ENCODE assay signal across 10 cellular contexts in genomic region chr2:108396845-108397244, GRCh38. TPM values are rescaled to one million over a fixed set of nuclear protein-coding genes. Genes with fewer than 3 reads are reported as not detected.
DNase-seq lines count a peak whose midpoint lies in the region; ATAC-seq and TF ChIP-seq lines count a peak whose summit lies in the region.
"Had no signal": no experiment of that assay in that cellular context is flagged by ENCODE, and none has a peak within 500 bp of the region (broad histone marks: within the 10 kb centered on the region; RNA-seq: fewer than 3 reads in every experiment).

No MANE protein-coding gene starts in this region.

- H3K36me3 ChIP-seq in breast epithelium: no peaks in the 10 kb centered on the region
- H3K36me3 ChIP-seq in adipocyte (ENCODE audit: control insufficient read depth, insufficient read depth, low read length, severe bottlenecking): no peaks in the 10 kb centered on the region

- H3K9me3 Mint-ChIP-seq in MCF 10A (ENCODE audit: unreplicated experiment) (peaks cover 5% of the 10 kb centered on the region), osteocyte (ENCODE audit: unreplicated experiment) (peaks cover 18% of the 10 kb centered on the region)

- H3K4me3 ChIP-seq in breast epithelium (no peak overlapping the region), adipocyte (ENCODE audit: low read length) (no peak overlapping the region)

- no peaks in the 10 kb centered on the region for H3K27me3 ChIP-seq in breast epithelium
- peaks cover 3% of the 10 kb centered on the region for H3K27me3 ChIP-seq in adipocyte (replicated peaks; ENCODE audit: control insufficient read depth, insufficient read depth, low read length)

- H3K27ac ChIP-seq in breast epithelium: no peak overlapping the region

- POLR2A ChIA-PET in MCF 10A (lab: Yijun Ruan, JAX): interaction anchor here (0.6 to 3.5 kb wide), 4 partner anchors 16 to 52 kb away, joined by 3 to 26 read pairs (median 4); partner anchors contain the start of gene GCC2

- no TSS peak for BruUV-seq in MCF 10A (replicated peaks; lab: Mats Ljungman, UMichigan)

- H3K4me1 Mint-ChIP-seq in MCF 10A (ENCODE audit: insufficient read depth, unreplicated experiment) (peaks cover 7% of the 10 kb centered on the region), osteocyte (ENCODE audit: unreplicated experiment) (no peaks in the 10 kb centered on the region)

- H3K36me3 Mint-ChIP-seq in MCF 10A (ENCODE audit: insufficient read depth, unreplicated experiment) (no peaks in the 10 kb centered on the region), osteocyte (ENCODE audit: unreplicated experiment) (peaks cover 12% of the 10 kb centered on the region)

- no peak for ATAC-seq in HG03159 (IDR thresholded peaks at IDR 0.05; ENCODE audit: unreplicated experiment)

- no peak for TF ChIP-seq POLR2A in breast epithelium (IDR thresholded peaks at IDR 0.05)

- no peak overlapping the region for H3K9ac ChIP-seq in adipocyte (ENCODE audit: low read length)

- H3K27me3 Mint-ChIP-seq in MCF 10A (ENCODE audit: insufficient read depth, unreplicated experiment) (no peaks in the 10 kb centered on the region), osteocyte (ENCODE audit: unreplicated experiment) (no peaks in the 10 kb centered on the region)

- no peak overlapping the region for H3K4me3 Mint-ChIP-seq in MCF 10A (ENCODE audit: unreplicated experiment)
- H3K4me3 Mint-ChIP-seq in osteocyte (ENCODE audit: unreplicated experiment): no peak overlapping the region

- CTCF ChIA-PET in MCF 10A (lab: Yijun Ruan, JAX): interaction anchor here (0.5 to 3.4 kb wide), 19 partner anchors 13 to 511 kb away, joined by 3 to 35 read pairs (median 4); partner anchors contain the start of gene GCC2

- H3K9me3 ChIP-seq in breast epithelium: peaks cover 32 to 59% of the 10 kb centered on the region in 2 donors
- H3K9me3 ChIP-seq in adipocyte (ENCODE audit: control insufficient read depth, low read length): peaks cover 32% of the 10 kb centered on the region

- peak; percentile 76 for DNase-seq in MCF 10A (ENCODE audit: unreplicated experiment)
- no peak for DNase-seq in breast epithelium (ENCODE audit: low spot score in 2 of 2)
- peak; percentile 50 for DNase-seq in LHCN-M2 (ENCODE audit: low read depth)
- DNase-seq in adipocyte (ENCODE audit: low read depth): peak; percentile 46
- no peak for DNase-seq in osteocyte (ENCODE audit: extremely low spot score, unreplicated experiment)
- DNase-seq in activated gamma-delta T cell treated with Interleukin-2 at 50 U/mL for 16 hours: no peak
- DNase-seq in NCI-H2029 treated with DMSO at 0.1 percent for 48 hours (lab: John Stamatoyannopoulos, UW): no peak
- DNase-seq: T-helper 1 cell had no signal

- intact Hi-C loops in MCF 10A (cut with micrococcal nuclease) (loop anchor here (1.0 to 2.0 kb wide), 3 partner anchors 52 to 187 kb away; partner anchors contain the start of gene GCC2), breast epithelium (cut with DNase I; ENCODE audit: low total_unique reads) (no loop called here)

- H3K4me1 ChIP-seq in breast epithelium (no peaks in the 10 kb centered on the region), adipocyte (ENCODE audit: control insufficient read depth, insufficient read depth, low read length) (no peaks in the 10 kb centered on the region)

- peak; percentile 32 for TF ChIP-seq CTCF in MCF 10A (IDR thresholded peaks at IDR 0.05; ENCODE audit: unreplicated experiment)
- TF ChIP-seq CTCF in breast epithelium (IDR thresholded peaks at IDR 0.05): no peak
- TF ChIP-seq CTCF in osteocyte (IDR thresholded peaks at IDR 0.05): peak; percentile 50

- H3K27ac Mint-ChIP-seq in MCF 10A (ENCODE audit: low read depth, unreplicated experiment): no peak overlapping the region
- no peak overlapping the region for H3K27ac Mint-ChIP-seq in osteocyte (ENCODE audit: unreplicated experiment)

RNA-seq across cellular contexts. Expression of gene SULT1C4, which starts 19.1 kb away (rescaled TPM):
- total RNA-seq in MCF 10A (2022) (not detected in 2 replicates), breast epithelium (10 to 100 TPM in 1 of 3 donors, 1 to 10 TPM in 2; 1.4 to 19.8 (median 5.9) TPM), LHCN-M2 (2014; rRNA removed) (not detected in 2 replicates), osteocyte (6.0 and 7.0 TPM in 2 replicates)
- polyA plus RNA-seq in LHCN-M2 (2012): not detected
- total RNA-seq: G401 had no signal

RNA-seq across cellular contexts. Expression of gene GCC2, which starts 52.2 kb away (rescaled TPM):
- 29.8 and 39.7 TPM in 2 replicates for total RNA-seq in MCF 10A (2022)
- total RNA-seq in breast epithelium: 10 to 100 TPM; 26.4 to 97.6 (median 63.3) TPM
- 11.7 and 18.0 TPM in 2 replicates for total RNA-seq in LHCN-M2 (2014; rRNA removed)
- polyA plus RNA-seq in LHCN-M2 (2012): 4.3 TPM
- 33.9 and 34.3 TPM in 2 replicates for total RNA-seq in osteocyte

Comparison
In these comparisons a context has a peak if more than half of its experiments do, and no peak if none do; other contexts are left out.
1. DNase-seq: peak in MCF 10A (single experiment), LHCN-M2 (single experiment) and adipocyte (single experiment); none in breast epithelium (0 of 2), osteocyte (single experiment), activated gamma-delta T cell treated with Interleukin-2 at 50 U/mL for 16 hours (single experiment) and NCI-H2029 treated with DMSO at 0.1 percent for 48 hours (single experiment).
2. CTCF ChIP-seq: peak in MCF 10A (single experiment) and osteocyte (single experiment); none in breast epithelium (0 of 3).